Comparison of ENCODE assay signal across 1 cellular context in genomic region chr20:35300469-35301262, GRCh38.
TF ChIP-seq lines count a peak whose summit lies in the region.

No MANE protein-coding gene starts in this region.

TF ChIP-seq in IMR-90, 13 proteins besides CTCF, POLR2A, EP300 and RAD21:
- TF ChIP-seq USF2 (IDR thresholded peaks at IDR 0.05; ENCODE audit: low read depth, low read length) (no peak), BHLHE40 (IDR thresholded peaks at IDR 0.05; ENCODE audit: low read depth, low read length) (no peak), FOS (IDR thresholded peaks at IDR 0.05; ENCODE audit: low read depth, low read length) (no peak), RFX5 (IDR thresholded peaks at IDR 0.05; ENCODE audit: low read depth, low read length) (no peak), MXI1 (IDR thresholded peaks at IDR 0.05; ENCODE audit: borderline replicate concordance, low read depth, low read length) (no peak), MAFK (IDR thresholded peaks at IDR 0.05; ENCODE audit: low read depth, low read length) (no peak)
TF ChIP-seq in IMR-90: peak in this region for 0.
